ENCODE assay signal across 1 cellular context in genomic region chr2:170711196-170711773, GRCh38.
TF ChIP-seq lines count a peak whose summit lies in the region.

No MANE protein-coding gene starts in this region.

TF ChIP-seq in GM23338, 12 proteins besides CTCF, POLR2A, EP300 and RAD21 (continued from another document):
- TF ChIP-seq NANOG (IDR thresholded peaks at IDR 0.05; ENCODE audit: borderline replicate concordance) (no peak), CREB1 (CRISPR knock-in tag; IDR thresholded peaks at IDR 0.05; ENCODE audit: low read depth) (no peak), ZNF331 (CRISPR knock-in tag; IDR thresholded peaks at IDR 0.05; ENCODE audit: low read depth) (no peak)
